ENCODE assay signal across 9 cellular contexts in genomic region chrX:119015407-119016242, GRCh38. TPM values are rescaled to one million over a fixed set of nuclear protein-coding genes. Genes with fewer than 3 reads are reported as not detected.
A peak's percentile ranks its signal among the peaks of the same experiment; 100 is the strongest.
DNase-seq lines count a peak whose midpoint lies in the region; ATAC-seq, FAIRE-seq and TF ChIP-seq lines count a peak whose summit lies in the region.
"Had no signal": no experiment of that assay in that cellular context is flagged by ENCODE, and none has a peak within 500 bp of the region (broad histone marks: within the 10 kb centered on the region; RNA-seq: fewer than 3 reads in every experiment).

No MANE protein-coding gene starts in this region.

- peak; percentile 52 to 89 (median 68) for ATAC-seq in right lobe of liver
- no peak for ATAC-seq in HepG2
- ATAC-seq in HG02970 (IDR thresholded peaks at IDR 0.05; ENCODE audit: low FRiP score, unreplicated experiment): peak; percentile 81
- ATAC-seq in PC-3: peak; percentile 88
- ATAC-seq in WTC11: no peak

- POLR2A ChIA-PET in HepG2 (lab: Yijun Ruan, JAX): no interaction called here
- POLR2A ChIA-PET in PC-3 (lab: Charles Lee; ENCODE audit: unreplicated experiment): interaction anchor here (0.6 to 0.7 kb wide), 2 partner anchors 117 to 1025 kb away, joined by 3 to 10 read pairs; no protein-coding TSS in a partner anchor
- POLR2A ChIA-PET in WTC11 (lab: Charles Lee): interaction anchor here (0.6 to 0.7 kb wide), 3 partner anchors 60 to 139 kb away, joined by 3 to 4 read pairs (median 3); no protein-coding TSS in a partner anchor

- H3K27me3 ChIP-seq in right lobe of liver (peaks cover 0 to 3% of the 10 kb centered on the region in 2 donors), HepG2 (ENCODE audit: control insufficient read depth in 1 of 2, insufficient read depth in 2 of 2, low read length in 2 of 2) (no peaks in the 10 kb centered on the region), PC-3 (ENCODE audit: low read length) (no peaks in the 10 kb centered on the region)

- H3K27me3 Mint-ChIP-seq in WTC11 (ENCODE audit: low read depth): peaks cover 4% of the 10 kb centered on the region

- H3K27ac Mint-ChIP-seq in WTC11: no peak overlapping the region

- H3K9me3 ChIP-seq in right lobe of liver: peaks cover 0 to 4% (median 0%) of the 10 kb centered on the region in 4 donors
- no peaks in the 10 kb centered on the region for H3K9me3 ChIP-seq in HepG2 (ENCODE audit: low read length)
- no peaks in the 10 kb centered on the region for H3K9me3 ChIP-seq in PC-3 (ENCODE audit: low read length)

- H2AFZ ChIP-seq in HepG2 (ENCODE audit: low read length) (no peak overlapping the region), PC-3 (ENCODE audit: low read length) (no peak overlapping the region)

- TF ChIP-seq RAD21 in HepG2 (CRISPR knock-in tag; IDR thresholded peaks at IDR 0.05): no peak

- H4K20me1 ChIP-seq in HepG2 (ENCODE audit: insufficient read depth, low read length) (no peaks in the 10 kb centered on the region), PC-3 (ENCODE audit: low read length) (no peaks in the 10 kb centered on the region)

- TF ChIP-seq CTCF in right lobe of liver (IDR thresholded peaks at IDR 0.05) (no peak), HepG2 (CRISPR knock-in tag; IDR thresholded peaks at IDR 0.05) (no peak), PC-3 (conservative IDR thresholded peaks at IDR 0.05; ENCODE audit: low read depth, low read length) (no peak), epithelial cell of esophagus (IDR thresholded peaks at IDR 0.05; ENCODE audit: insufficient read depth, low read depth, low read length, missing control alignments) (no peak), WTC11 (IDR thresholded peaks at IDR 0.05) (no peak)

- no peak overlapping the region for H3K4me3 Mint-ChIP-seq in WTC11

- H3K9me2 ChIP-seq in PC-3 (replicated peaks; ENCODE audit: low read length): no peaks in the 10 kb centered on the region

- TF ChIP-seq POLR2A in right lobe of liver (IDR thresholded peaks at IDR 0.05) (no peak), HepG2 (IDR thresholded peaks at IDR 0.05; ENCODE audit: insufficient read depth in 1 of 2, low read depth in 2 of 2, low read length in 2 of 2) (no peak)

- no peak for FAIRE-seq in HepG2 (lab: Jason Lieb, UNC)

- intact Hi-C loops in right lobe of liver (cut with DNase I): no loop called here
- intact Hi-C loops in HepG2 (cut with micrococcal nuclease; ENCODE audit: unreplicated experiment): no loop called here
- intact Hi-C loops in PC-3 (cut with micrococcal nuclease): loop anchor here (1.0 to 2.0 kb wide), 2 partner anchors 51 to 131 kb away; no protein-coding TSS in a partner anchor

- H3K36me3 ChIP-seq in right lobe of liver: peaks cover 0 to 17% (median 8%) of the 10 kb centered on the region in 4 donors
- peaks cover 12 to 38% of the 10 kb centered on the region in 2 experiments; a peak in 4 of 5 replicates for H3K36me3 ChIP-seq in HepG2 (replicated peaks in 1 of 2; ENCODE audit: control insufficient read depth in 1 of 2, insufficient read depth in 2 of 2, low read length in 2 of 2)
- H3K36me3 ChIP-seq in PC-3 (ENCODE audit: low read depth, low read length): peaks cover 46% of the 10 kb centered on the region

- H3K4me1 ChIP-seq in right lobe of liver (no peaks in the 10 kb centered on the region), HepG2 (ENCODE audit: insufficient read depth, low read length) (no peaks in the 10 kb centered on the region), PC-3 (ENCODE audit: insufficient read depth, low read length) (peaks cover 41% of the 10 kb centered on the region)

- WGBS in right lobe of liver (ENCODE audit: insufficient coverage, low coverage, low lambda C conversion rate, missing lambda C conversion rate): 34% methylated on average over 7 of the region's 7 CpGs
- 93% methylated on average over 7 of the region's 7 CpGs for WGBS in HepG2 (ENCODE audit: low lambda C conversion rate)

- H3K79me2 ChIP-seq in HepG2 (ENCODE audit: insufficient read depth, low read length) (no peaks in the 10 kb centered on the region), PC-3 (ENCODE audit: low read length) (no peaks in the 10 kb centered on the region)

- BruUV-seq in HepG2 (replicated peaks; lab: Mats Ljungman, UMichigan): no TSS peak
- BruUV-seq in PC-3 (replicated peaks; lab: Mats Ljungman, UMichigan): no TSS peak

- H3K4me3 ChIP-seq in right lobe of liver: no peak overlapping the region
- H3K4me3 ChIP-seq in HepG2 (replicated peaks in 1 of 3; ENCODE audit: insufficient read depth in 1 of 3, low read depth in 2 of 3, low read length in 3 of 3): no peak overlapping the region
- no peak overlapping the region for H3K4me3 ChIP-seq in PC-3 (ENCODE audit: low read length)
- H3K4me3 ChIP-seq in epithelial cell of esophagus (ENCODE audit: low read length): no peak overlapping the region
- no peak overlapping the region for H3K4me3 ChIP-seq in skeletal muscle cell (ENCODE audit: low read depth, low read length)
- H3K4me3 ChIP-seq: dorsolateral prefrontal cortex had no signal

- TF ChIP-seq EP300 in HepG2 (IDR thresholded peaks at IDR 0.05; ENCODE audit: low read depth in 2 of 2, low read length in 2 of 2): no peak
- TF ChIP-seq EP300 in HepG2 (CRISPR knock-in tag; IDR thresholded peaks at IDR 0.05; ENCODE audit: borderline replicate concordance): no peak

- H3K36me3 Mint-ChIP-seq in WTC11: no peaks in the 10 kb centered on the region

- H3K4me2 ChIP-seq in HepG2 (ENCODE audit: low read depth, low read length) (no peak overlapping the region), PC-3 (ENCODE audit: low read length) (peak overlapping the region; percentile 73)

- H3K4me1 Mint-ChIP-seq in WTC11: no peaks in the 10 kb centered on the region

- DNase-seq in right lobe of liver (peak in 2 of 3 donors; percentile 44 to 78), HepG2 (ENCODE audit: low spot score) (no peak), PC-3 (peak; percentile 98), epithelial cell of esophagus (ENCODE audit: low read depth) (peak; percentile 83), skeletal muscle cell (ENCODE audit: low read depth) (peak; percentile 63), NCI-H1092 (lab: John Stamatoyannopoulos, UW) (no peak), WTC11 (ENCODE audit: low spot score) (no peak)

- H3K9me3 Mint-ChIP-seq in WTC11: no peaks in the 10 kb centered on the region

- no peak overlapping the region for H3K27ac ChIP-seq in right lobe of liver
- no peak overlapping the region for H3K27ac ChIP-seq in HepG2 (ENCODE audit: extremely low read length, insufficient read depth, low read length)
- H3K27ac ChIP-seq in PC-3 (ENCODE audit: low read length): peak overlapping the region; percentile 100
- H3K27ac ChIP-seq: dorsolateral prefrontal cortex had no signal

- CTCF ChIA-PET in HepG2 (lab: Yijun Ruan, JAX; ENCODE audit: low intra/inter-chr PET ratio, low total read pairs): no interaction called here
- CTCF ChIA-PET in PC-3 (lab: Charles Lee): interaction anchor here (1.2 kb wide), 1 partner anchor 51 kb away, joined by 19 read pairs; no protein-coding TSS in a partner anchor
- CTCF ChIA-PET in WTC11 (lab: Charles Lee): interaction anchor here (1.1 kb wide), 1 partner anchor 103 kb away, joined by 3 read pairs; no protein-coding TSS in a partner anchor

- H3K9ac ChIP-seq in HepG2 (ENCODE audit: insufficient read depth, low read depth, low read length): no peak overlapping the region
- peak overlapping the region; percentile 79 for H3K9ac ChIP-seq in PC-3 (ENCODE audit: low read length)

- H3F3A ChIP-seq in PC-3 (ENCODE audit: low read length, unreplicated experiment): peaks cover 12% of the 10 kb centered on the region

- in situ Hi-C loops in HepG2 (cut with HindIII; ENCODE audit: extremely low pct_ligation_motif_present, low pct_unique_long_range_greater_than_20kb): no loop called here

RNA-seq across cellular contexts. Expression of gene LONRF3, which starts 41.2 kb away (rescaled TPM):
- total RNA-seq in right lobe of liver: 10 to 100 TPM in 3 of 6 experiments, 1 to 10 TPM in 3; 6.2 to 13.5 (median 9.4) TPM
- 11.6 and 13.3 TPM in 2 replicates for total RNA-seq in HepG2 (2016; rRNA removed; fragmentation: Illumina TruSeq; extraction: Trizol)
- 2.3 and 2.7 TPM in 2 replicates for total RNA-seq in HepG2 (2016; cell fraction: cytosol; rRNA removed; fragmentation: Illumina TruSeq; extraction: Trizol; ENCODE audit: low read depth)
- total RNA-seq in HepG2 (2016; cell fraction: insoluble cytoplasmic fraction; rRNA removed; fragmentation: Illumina TruSeq; extraction: Trizol): 10.8 and 11.4 TPM in 2 replicates
- total RNA-seq in HepG2 (2016; cell fraction: membrane; rRNA removed; fragmentation: Illumina TruSeq; extraction: Trizol): 6.4 and 7.4 TPM in 2 replicates
- total RNA-seq in HepG2 (2016; cell fraction: nucleus; rRNA removed; fragmentation: Illumina TruSeq; extraction: Trizol): 12.3 and 12.8 TPM in 2 replicates
- 4.8 and 5.5 TPM in 2 replicates for polyA plus RNA-seq in HepG2 (2011; rRNA removed)
- polyA plus RNA-seq in HepG2 (2011; cell fraction: cytosol; rRNA removed): 3.4 and 4.7 TPM in 2 replicates
- polyA plus RNA-seq in HepG2 (2011; cell fraction: nucleus; rRNA removed): 10.0 and 10.2 TPM in 2 replicates
- polyA plus RNA-seq in HepG2 (2012): 6.8 and 7.2 TPM in 2 replicates
- 1.0 and 1.2 TPM in 2 replicates for polyA plus RNA-seq in HepG2 (2016; cell fraction: cytosol; fragmentation: Illumina TruSeq; extraction: Trizol; ENCODE audit: low read depth)
- polyA plus RNA-seq in HepG2 (2016; cell fraction: insoluble cytoplasmic fraction; fragmentation: Illumina TruSeq; extraction: Trizol; ENCODE audit: low read depth): 5.6 and 5.8 TPM in 2 replicates
- polyA plus RNA-seq in HepG2 (2016; cell fraction: membrane; fragmentation: Illumina TruSeq; extraction: Trizol; ENCODE audit: low read depth): 1.7 and 2.4 TPM in 2 replicates
- 8.5 and 9.1 TPM in 2 replicates for polyA plus RNA-seq in HepG2 (2016; cell fraction: nucleus; fragmentation: Illumina TruSeq; extraction: Trizol; ENCODE audit: insufficient read depth, low read depth)
- 11.8 and 18.8 TPM in 2 replicates for polyA minus RNA-seq in HepG2 (2011; rRNA and poly(A)+ RNA removed; ENCODE audit: low replicate concordance)
- 8.0 and 9.7 TPM in 2 replicates for polyA minus RNA-seq in HepG2 (2011; cell fraction: cytosol; rRNA and poly(A)+ RNA removed)
- 19.4 and 24.1 TPM in 2 replicates for polyA minus RNA-seq in HepG2 (2011; cell fraction: nucleus; rRNA and poly(A)+ RNA removed)
- total RNA-seq in PC-3 (2014; rRNA removed): 14.5 and 15.6 TPM in 2 replicates
- total RNA-seq in WTC11 (2021): 0.09 to 0.18 TPM in 2 of 3 replicates, not detected in the other

RNA-seq across cellular contexts. Expression of gene CT47C1, which starts 57.2 kb away (rescaled TPM):
- total RNA-seq in right lobe of liver (not detected), HepG2 (2016; rRNA removed; fragmentation: Illumina TruSeq; extraction: Trizol) (not detected in 2 replicates), PC-3 (2014; rRNA removed) (0.07 TPM in 1 of 2 replicates, not detected in the other), WTC11 (2021) (not detected in 3 replicates)
- total RNA-seq in HepG2 (2016; cell fraction: cytosol; rRNA removed; fragmentation: Illumina TruSeq; extraction: Trizol; ENCODE audit: low read depth): not detected in 2 replicates
- total RNA-seq in HepG2 (2016; cell fraction: insoluble cytoplasmic fraction; rRNA removed; fragmentation: Illumina TruSeq; extraction: Trizol): not detected in 2 replicates
- total RNA-seq in HepG2 (2016; cell fraction: membrane; rRNA removed; fragmentation: Illumina TruSeq; extraction: Trizol): not detected in 2 replicates
- not detected in 2 replicates for total RNA-seq in HepG2 (2016; cell fraction: nucleus; rRNA removed; fragmentation: Illumina TruSeq; extraction: Trizol)
- polyA plus RNA-seq in HepG2 (2011; rRNA removed): not detected in 2 replicates
- not detected in 2 replicates for polyA plus RNA-seq in HepG2 (2011; cell fraction: cytosol; rRNA removed)
- polyA plus RNA-seq in HepG2 (2011; cell fraction: nucleus; rRNA removed): not detected in 2 replicates
- polyA plus RNA-seq in HepG2 (2012): not detected in 2 replicates
- polyA plus RNA-seq in HepG2 (2016; cell fraction: cytosol; fragmentation: Illumina TruSeq; extraction: Trizol; ENCODE audit: low read depth): not detected in 2 replicates
- not detected in 2 replicates for polyA plus RNA-seq in HepG2 (2016; cell fraction: insoluble cytoplasmic fraction; fragmentation: Illumina TruSeq; extraction: Trizol; ENCODE audit: low read depth)
- not detected in 2 replicates for polyA plus RNA-seq in HepG2 (2016; cell fraction: membrane; fragmentation: Illumina TruSeq; extraction: Trizol; ENCODE audit: low read depth)
- not detected in 2 replicates for polyA plus RNA-seq in HepG2 (2016; cell fraction: nucleus; fragmentation: Illumina TruSeq; extraction: Trizol; ENCODE audit: insufficient read depth, low read depth)
- polyA minus RNA-seq in HepG2 (2011; rRNA and poly(A)+ RNA removed; ENCODE audit: low replicate concordance): not detected in 2 replicates
- not detected in 2 replicates for polyA minus RNA-seq in HepG2 (2011; cell fraction: cytosol; rRNA and poly(A)+ RNA removed)
- not detected in 2 replicates for polyA minus RNA-seq in HepG2 (2011; cell fraction: nucleus; rRNA and poly(A)+ RNA removed)
- total RNA-seq: dorsolateral prefrontal cortex had no signal

Comparison
In these comparisons a context has a peak if more than half of its experiments do, and no peak if none do; other contexts are left out.
1. ATAC-seq: peak in right lobe of liver (4 of 4), HG02970 (single experiment) and PC-3 (single experiment); none in HepG2 (single experiment) and WTC11 (single experiment).
2. DNase-seq: peak in right lobe of liver (2 of 3), PC-3 (single experiment), epithelial cell of esophagus (single experiment) and skeletal muscle cell (single experiment); none in HepG2 (single experiment), NCI-H1092 (single experiment) and WTC11 (single experiment).